Comparison of ENCODE assay signal across 29 cellular contexts in the genomic region with DNA sequence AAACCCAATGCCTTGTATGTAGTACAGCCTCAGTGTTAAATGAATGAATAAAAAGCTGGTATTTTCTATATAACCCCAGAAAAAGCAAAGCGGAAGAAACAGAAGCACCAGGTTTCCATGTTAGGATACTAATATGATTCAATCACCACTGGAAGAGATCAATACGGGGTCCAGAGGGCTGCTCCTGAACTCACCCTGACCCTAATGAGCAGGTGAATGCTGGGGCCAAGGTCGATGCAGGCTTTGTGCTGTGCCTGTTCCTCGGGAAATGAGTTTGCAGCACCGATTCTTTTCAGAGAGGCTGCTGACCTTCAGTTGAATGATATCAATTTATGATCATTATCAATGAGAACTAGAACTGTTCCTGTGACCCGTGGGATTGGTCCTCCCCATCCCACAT.
"Had no signal": no experiment of that assay in that cellular context is flagged by ENCODE, and none has a peak within 500 bp of the region (broad histone marks: within the 10 kb centered on the region; RNA-seq: fewer than 3 reads in every experiment).

No MANE protein-coding gene starts in this region.

- H3K27me3 ChIP-seq: suprapubic skin, testis, tibial artery, transverse colon, upper lobe of right lung, uterus had no signal

- H3K9me3 ChIP-seq: neutrophil, psoas muscle, spleen, suprapubic skin, testis, tibial artery, transverse colon, upper lobe of right lung, uterus had no signal

- H3K27ac ChIP-seq: neutrophil, parathyroid adenoma, psoas muscle, skin epidermis, spleen, suprapubic skin, testis, tibial artery, transverse colon, upper lobe of right lung, uterus had no signal

- H3K4me3 ChIP-seq: psoas muscle, skin epidermis, smooth muscle cell, spleen, suprapubic skin, testis, tibial artery, transverse colon, upper lobe of right lung, uterus had no signal

- H3K36me3 ChIP-seq: neutrophil, spleen, suprapubic skin, tibial artery, transverse colon, upper lobe of right lung, uterus had no signal

- H3K4me1 ChIP-seq: parathyroid adenoma, psoas muscle, spleen, suprapubic skin, testis, tibial artery, transverse colon, upper lobe of right lung, uterus had no signal

- ATAC-seq: naive thymus-derived CD8-positive, alpha-beta T cell; natural killer cell treated with Interleukin-12 subunit alpha and Interleukin-12 subunit beta and Interleukin-15 and Interleukin-18, amount 100 ng/mL, for 72 hours; psoas muscle; right cardiac atrium; sciatic nerve; stimulated activated memory B cell treated with anti-CD40 and anti-IgM and Interleukin-4, amounts not matched to agents 10 μg/mL and 1 μg/mL and 100 μg/mL, for 72 hours; stimulated activated naive CD8-positive, alpha-beta T cell treated with anti-CD3 and anti-CD28 coated beads, Interleukin-15, amount 100 ng/mL, for 72 hours; stimulated activated naive CD8-positive, alpha-beta T cell treated with anti-CD3 and anti-CD28 coated beads, Interleukin-15, Interleukin-2, amounts not matched to agents 100 U/mL and 50 U/mL, for 24 hours; upper lobe of right lung had no signal

- H3K9ac ChIP-seq: parathyroid adenoma had no signal

- DNase-seq: naive thymus-derived CD8-positive, alpha-beta T cell; nephron progenitor cell; nucleus accumbens; posterior cingulate gyrus; psoas muscle; right cardiac atrium; spleen; stimulated activated CD4-positive, alpha-beta T cell treated with anti-CD3 and anti-CD28 coated beads, Interleukin-12 subunit alpha, Interleukin-12 subunit beta, amount 100 ng/mL, for 4 hours; stimulated activated CD4-positive, alpha-beta T cell treated with anti-CD3 and anti-CD28 coated beads, Interleukin-1b, Interleukin-23, amount 100 ng/mL, for 48 hours; stimulated activated CD4-positive, alpha-beta T cell treated with anti-CD3 and anti-CD28 coated beads, Interleukin-4, amount 100 ng/mL, for 1 hour; stimulated activated CD4-positive, alpha-beta T cell treated with anti-CD3 and anti-CD28 coated beads, Interleukin-4, amount 100 ng/mL, for 4 hours; stimulated activated CD8-positive, alpha-beta memory T cell treated with anti-CD3 and anti-CD28 coated beads, Interleukin-4, amount 100 ng/mL, for 48 hours; stimulated activated naive CD4-positive, alpha-beta T cell; stimulated activated naive CD8-positive, alpha-beta T cell treated with anti-CD3 and anti-CD28 coated beads, Interleukin-15, amount 100 ng/mL, for 72 hours; stimulated activated naive CD8-positive, alpha-beta T cell treated with anti-CD3 and anti-CD28 coated beads, Interleukin-15, Interleukin-2, amounts not matched to agents 100 U/mL and 50 U/mL, for 24 hours; substantia nigra; testis; tibial artery; transverse colon; upper lobe of right lung; uterus had no signal
